18 cellular contexts compared by ENCODE assay signal in genomic region chr10:91076991-91077548, GRCh38.
DNase-seq lines count a peak whose midpoint lies in the region; ATAC-seq, FAIRE-seq and TF ChIP-seq lines count a peak whose summit lies in the region.
"Had no signal": no experiment of that assay in that cellular context is flagged by ENCODE, and none has a peak within 500 bp of the region (broad histone marks: within the 10 kb centered on the region; RNA-seq: fewer than 3 reads in every experiment).

No MANE protein-coding gene starts in this region.

- peak overlapping the region; percentile 26; the same call in 2 of the 3 replicates for H3K4me2 ChIP-seq in A549

- H3K4me3 ChIP-seq in A549 (no peak overlapping the region), left ventricle myocardium inferior (peak overlapping the region; percentile 30), pancreas (no peak overlapping the region)
- H3K4me3 ChIP-seq: K562 had no signal

- H3K4me1 ChIP-seq in A549, result peaks cover 8% of the 10 kb centered on the region; the same call in 1 of the 3 replicates
- H3K4me1 ChIP-seq in left ventricle myocardium inferior, result peaks cover 39% of the 10 kb centered on the region
- H3K4me1 ChIP-seq in pancreas, result peaks cover 7 to 12% (median 10%) of the 10 kb centered on the region in 3 donors

- H3K9me3 ChIP-seq in A549 (no peaks in the 10 kb centered on the region), left ventricle myocardium inferior (replicated peaks) (no peaks in the 10 kb centered on the region), pancreas (no peaks in the 10 kb centered on the region)

- ATAC-seq in A549 (no peak), SK-N-SH treated with all-trans-retinoic acid at 6 μM for 48 hours (peak; percentile 27; the same call in 2 of the 3 replicates), pancreas (peak; percentile 59 to 75 (median 71)), GM18909 (IDR thresholded peaks at IDR 0.05; ENCODE audit: poor library complexity, unreplicated experiment) (no peak), HG03139 (IDR thresholded peaks at IDR 0.05; ENCODE audit: unreplicated experiment) (no peak)
- ATAC-seq: effector memory CD8-positive, alpha-beta T cell; K562; WTC11 had no signal

- no peak for TF ChIP-seq RAD21 in A549 (conservative IDR thresholded peaks at IDR 0.05 in 1 of 2, IDR thresholded peaks at IDR 0.05 in 1 of 2)

- no peak for TF ChIP-seq POLR2A in A549 (IDR thresholded peaks at IDR 0.05; ENCODE audit: low read length)

- WGBS in A549 (ENCODE audit: missing lambda C conversion rate), result 55% methylated on average over 7 of the region's 7 CpGs
- 15 to 17% methylated on average over 7 of the region's 7 CpGs for WGBS in pancreas, 2 donors

- CTCF ChIA-PET in A549 (lab: Yijun Ruan, JAX), result interaction anchor here (0.7 to 2.2 kb wide), 5 partner anchors 12 to 174 kb away, joined by 3 to 9 read pairs (median 3); no protein-coding TSS in a partner anchor

- intact Hi-C loops in left ventricle myocardium inferior (cut with micrococcal nuclease), result no loop called here
- intact Hi-C loops in pancreas (cut with DNase I), result no loop called here

- POLR2A ChIA-PET in A549 (lab: Yijun Ruan, JAX), result no interaction called here

- FAIRE-seq in A549 (lab: Jason Lieb, UNC) (no peak), pancreas (lab: Jason Lieb, UNC) (no peak)
- FAIRE-seq: frontal cortex, H1, K562 had no signal

- TF ChIP-seq CTCF in A549 (IDR thresholded peaks at IDR 0.05) (no peak), left ventricle myocardium inferior (IDR thresholded peaks at IDR 0.05; ENCODE audit: borderline replicate concordance) (no peak), pancreas (IDR thresholded peaks at IDR 0.05) (no peak)

- no peak for TF ChIP-seq EP300 in A549 (IDR thresholded peaks at IDR 0.05)

- no peaks in the 10 kb centered on the region for H3K27me3 ChIP-seq in left ventricle myocardium inferior (ENCODE audit: low read depth)
- H3K27me3 ChIP-seq in pancreas, result no peaks in the 10 kb centered on the region

- H3K27ac ChIP-seq in A549, result no peak overlapping the region
- peak overlapping the region; percentile 90 for H3K27ac ChIP-seq in left ventricle myocardium inferior (replicated peaks)
- H3K27ac ChIP-seq in pancreas, result peak overlapping the region in 1 of 4 donors; percentile 35

- H3K36me3 ChIP-seq in left ventricle myocardium inferior, result no peaks in the 10 kb centered on the region
- no peaks in the 10 kb centered on the region for H3K36me3 ChIP-seq in pancreas

- DNase-seq in A549 (ENCODE audit: low read depth in 1 of 2, low spot score in 1 of 2), result no peak
- DNase-seq in left ventricle myocardium inferior, result no peak
- DNase-seq in pancreas, result peak in 1 of 6 donors; percentile 16
- DNase-seq in activated naive CD4-positive, alpha-beta T cell (lab: John Stamatoyannopoulos, UW), result no peak
- DNase-seq in midbrain (lab: John Stamatoyannopoulos, UW), result no peak
- DNase-seq: activated effector memory CD4-positive, alpha-beta T cell treated with anti-CD3 and anti-CD28 coated beads, Interleukin-2, amount 50 U/mL, for 16 hours; effector memory CD8-positive, alpha-beta T cell; islet precursor cell; NCI-H1417 treated with DMSO at 0.1 percent for 48 hours; NCI-H226; stimulated activated CD4-positive, alpha-beta T cell treated with anti-CD3 and anti-CD28 coated beads, Interleukin-4, amount 100 ng/mL, for 1 hour had no signal

TF ChIP-seq in A549, 52 proteins besides CTCF, POLR2A, EP300 and RAD21:
- no peak for TF ChIP-seq FOXS1 (CRISPR knock-in tag; IDR thresholded peaks at IDR 0.05)
- no peak for TF ChIP-seq HES2 (IDR thresholded peaks at IDR 0.05)
- TF ChIP-seq HEYL (CRISPR knock-in tag; IDR thresholded peaks at IDR 0.05), result no peak
- no peak for TF ChIP-seq PBX3 (IDR thresholded peaks at IDR 0.05)
- no peak for TF ChIP-seq NFE2L2 (conservative IDR thresholded peaks at IDR 0.05; ENCODE audit: low read length)
- TF ChIP-seq CEBPB (IDR thresholded peaks at IDR 0.05), result no peak

TF ChIP-seq in SK-N-SH treated with all-trans-retinoic acid at 6 μM for 48 hours, 23 proteins besides CTCF, POLR2A, EP300 and RAD21:
- TF ChIP-seq TCF4 (CRISPR knock-in tag; IDR thresholded peaks at IDR 0.05; ENCODE audit: borderline replicate concordance) (no peak), PATZ1 (CRISPR knock-in tag; IDR thresholded peaks at IDR 0.05; ENCODE audit: borderline replicate concordance) (no peak), TOX (CRISPR knock-in tag; IDR thresholded peaks at IDR 0.05; ENCODE audit: borderline replicate concordance) (no peak), TSHZ2 (CRISPR knock-in tag; IDR thresholded peaks at IDR 0.05) (no peak), GLIS3 (CRISPR knock-in tag; IDR thresholded peaks at IDR 0.05) (no peak), OSR1 (CRISPR knock-in tag; IDR thresholded peaks at IDR 0.05) (no peak), POU6F1 (CRISPR knock-in tag; IDR thresholded peaks at IDR 0.05; ENCODE audit: borderline replicate concordance, low read depth) (no peak), CREB5 (CRISPR knock-in tag; IDR thresholded peaks at IDR 0.05; ENCODE audit: low read depth) (no peak), ESRRG (CRISPR knock-in tag; IDR thresholded peaks at IDR 0.05) (no peak), BACH2 (CRISPR knock-in tag; IDR thresholded peaks at IDR 0.05; ENCODE audit: borderline replicate concordance) (no peak), ZFP3 (CRISPR knock-in tag; IDR thresholded peaks at IDR 0.05) (no peak), ZNF70 (CRISPR knock-in tag; IDR thresholded peaks at IDR 0.05) (no peak)

Comparison
In these comparisons a context has a peak if more than half of its experiments do, and no peak if none do; other contexts are left out.
1. ATAC-seq: peak in SK-N-SH treated with all-trans-retinoic acid at 6 μM for 48 hours (single experiment) and pancreas (4 of 4); none in A549 (0 of 2), GM18909 (single experiment) and HG03139 (single experiment).